ENCODE assay signal across 27 cellular contexts in the genomic region with DNA sequence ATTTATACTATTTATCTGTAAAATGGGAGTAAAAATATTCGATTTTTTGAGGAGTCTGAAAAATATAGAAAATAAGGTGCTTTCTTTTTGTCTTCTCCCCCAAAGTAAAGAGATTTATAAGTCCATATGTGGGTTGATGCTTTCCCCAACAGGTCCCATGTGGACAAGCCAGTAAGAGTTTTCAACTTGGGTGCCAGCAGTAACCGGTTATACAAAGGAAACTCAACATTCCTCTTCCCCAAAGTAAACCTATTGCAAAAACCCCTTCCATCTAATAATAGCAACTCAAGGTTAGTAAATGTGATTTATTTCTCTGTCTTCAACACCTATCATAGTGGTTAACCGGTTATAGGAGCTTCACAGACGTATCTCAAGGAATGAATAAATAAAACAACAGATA.
"Had no signal": no experiment of that assay in that cellular context is flagged by ENCODE, and none has a peak within 500 bp of the region (broad histone marks: within the 10 kb centered on the region; RNA-seq: fewer than 3 reads in every experiment).

No MANE protein-coding gene starts in this region.

- H3K27ac ChIP-seq: stomach, suprapubic skin, testis, thoracic aorta, thyroid gland, tibial artery, tibial nerve, transverse colon, upper lobe of left lung, uterus, vagina had no signal

- H3K9me3 Mint-ChIP-seq: type B pancreatic cell had no signal

- H3K4me1 Mint-ChIP-seq: stimulated activated effector memory CD8-positive, alpha-beta T cell treated with anti-CD3 and anti-CD28 coated beads, Interleukin-12 subunit alpha, Interleukin-12 subunit beta, amount 100 ng/mL, for 72 hours; stimulated activated memory B cell treated with anti-CD40 and anti-IgM and Interleukin-4, amounts not matched to agents 10 μg/mL and 1 μg/mL and 100 μg/mL, for 72 hours; stimulated activated naive B cell treated with anti-CD40 and anti-IgM and Interleukin-4, amounts not matched to agents 10 μg/mL and 1 μg/mL and 100 μg/mL, for 72 hours; stimulated activated naive CD8-positive, alpha-beta T cell treated with anti-CD3 and anti-CD28 coated beads, Interleukin-15, amount 100 ng/mL, for 72 hours had no signal

- H3K4me3 ChIP-seq: stomach, suprapubic skin, testis, thoracic aorta, thyroid gland, tibial artery, tibial nerve, transverse colon, upper lobe of left lung, uterus, vagina had no signal

- H3K36me3 ChIP-seq: stomach, suprapubic skin, thoracic aorta, thyroid gland, tibial artery, tibial nerve, transverse colon, upper lobe of left lung, uterus, vagina had no signal

- H3K9me3 ChIP-seq: stomach, suprapubic skin, testis, thoracic aorta, thyroid gland, tibial artery, tibial nerve, transverse colon, upper lobe of left lung, uterus, vagina had no signal

- ATAC-seq: stimulated activated effector memory CD8-positive, alpha-beta T cell treated with anti-CD3 and anti-CD28 coated beads, Interleukin-12 subunit alpha, Interleukin-12 subunit beta, amount 100 ng/mL, for 72 hours; stimulated activated memory B cell treated with anti-CD40 and anti-IgM and Interleukin-4, amounts not matched to agents 10 μg/mL and 1 μg/mL and 100 μg/mL, for 72 hours; stimulated activated naive B cell treated with anti-CD40 and anti-IgM and Interleukin-4, amounts not matched to agents 10 μg/mL and 1 μg/mL and 100 μg/mL, for 72 hours; stimulated activated naive CD8-positive, alpha-beta T cell treated with anti-CD3 and anti-CD28 coated beads, Interleukin-15, amount 100 ng/mL, for 72 hours; stimulated activated naive CD8-positive, alpha-beta T cell treated with anti-CD3 and anti-CD28 coated beads, Interleukin-15, Interleukin-2, amounts not matched to agents 100 U/mL and 50 U/mL, for 24 hours had no signal

- H3K36me3 Mint-ChIP-seq: stimulated activated effector memory CD8-positive, alpha-beta T cell treated with anti-CD3 and anti-CD28 coated beads, Interleukin-12 subunit alpha, Interleukin-12 subunit beta, amount 100 ng/mL, for 72 hours; stimulated activated memory B cell treated with anti-CD40 and anti-IgM and Interleukin-4, amounts not matched to agents 10 μg/mL and 1 μg/mL and 100 μg/mL, for 72 hours; stimulated activated naive B cell treated with anti-CD40 and anti-IgM and Interleukin-4, amounts not matched to agents 10 μg/mL and 1 μg/mL and 100 μg/mL, for 72 hours; type B pancreatic cell had no signal

- H3K4me3 Mint-ChIP-seq: stimulated activated effector memory CD8-positive, alpha-beta T cell treated with anti-CD3 and anti-CD28 coated beads, Interleukin-12 subunit alpha, Interleukin-12 subunit beta, amount 100 ng/mL, for 72 hours; stimulated activated memory B cell treated with anti-CD40 and anti-IgM and Interleukin-4, amounts not matched to agents 10 μg/mL and 1 μg/mL and 100 μg/mL, for 72 hours; stimulated activated naive B cell treated with anti-CD40 and anti-IgM and Interleukin-4, amounts not matched to agents 10 μg/mL and 1 μg/mL and 100 μg/mL, for 72 hours; stimulated activated naive CD8-positive, alpha-beta T cell treated with anti-CD3 and anti-CD28 coated beads, Interleukin-15, amount 100 ng/mL, for 72 hours; stimulated activated naive CD8-positive, alpha-beta T cell treated with anti-CD3 and anti-CD28 coated beads, Interleukin-15, Interleukin-2, amounts not matched to agents 100 ng/mL and 50 ng/mL, for 24 hours; type B pancreatic cell had no signal

- H3K27me3 ChIP-seq: stomach, suprapubic skin, testis, thyroid gland, tibial artery, tibial nerve, transverse colon, upper lobe of left lung, uterus, vagina had no signal

- H3K4me1 ChIP-seq: stomach, suprapubic skin, testis, thyroid gland, tibial artery, tibial nerve, transverse colon, upper lobe of left lung, uterus, vagina had no signal

- H3K27me3 Mint-ChIP-seq: stimulated activated memory B cell treated with anti-CD40 and anti-IgM and Interleukin-4, amounts not matched to agents 10 μg/mL and 1 μg/mL and 100 μg/mL, for 72 hours; stimulated activated naive B cell treated with anti-CD40 and anti-IgM and Interleukin-4, amounts not matched to agents 10 μg/mL and 1 μg/mL and 100 μg/mL, for 72 hours; stimulated activated naive CD8-positive, alpha-beta T cell treated with anti-CD3 and anti-CD28 coated beads, Interleukin-15, amount 100 ng/mL, for 72 hours; stimulated activated naive CD8-positive, alpha-beta T cell treated with anti-CD3 and anti-CD28 coated beads, Interleukin-15, Interleukin-2, amounts not matched to agents 100 ng/mL and 50 ng/mL, for 24 hours; type B pancreatic cell had no signal

- H3K27ac Mint-ChIP-seq: stimulated activated effector memory CD8-positive, alpha-beta T cell treated with anti-CD3 and anti-CD28 coated beads, Interleukin-12 subunit alpha, Interleukin-12 subunit beta, amount 100 ng/mL, for 72 hours; stimulated activated memory B cell treated with anti-CD40 and anti-IgM and Interleukin-4, amounts not matched to agents 10 μg/mL and 1 μg/mL and 100 μg/mL, for 72 hours; stimulated activated naive B cell treated with anti-CD40 and anti-IgM and Interleukin-4, amounts not matched to agents 10 μg/mL and 1 μg/mL and 100 μg/mL, for 72 hours; stimulated activated naive CD8-positive, alpha-beta T cell treated with anti-CD3 and anti-CD28 coated beads, Interleukin-15, amount 100 ng/mL, for 72 hours; stimulated activated naive CD8-positive, alpha-beta T cell treated with anti-CD3 and anti-CD28 coated beads, Interleukin-15, Interleukin-2, amounts not matched to agents 100 ng/mL and 50 ng/mL, for 24 hours; type B pancreatic cell had no signal

- DNase-seq: stimulated activated CD4-positive, alpha-beta T cell treated with anti-CD3 and anti-CD28 coated beads, Interleukin-2, amount 100 ng/mL, for 48 hours; stimulated activated CD4-positive, alpha-beta T cell treated with anti-CD3 and anti-CD28 coated beads, Interleukin-4, amount 100 ng/mL, for 1 hour; stimulated activated CD4-positive, alpha-beta T cell treated with anti-CD3 and anti-CD28 coated beads, Interleukin-4, amount 100 ng/mL, for 24 hours; stimulated activated CD4-positive, alpha-beta T cell treated with anti-CD3 and anti-CD28 coated beads, Interleukin-4, amount 100 ng/mL, for 4 hours; stimulated activated CD8-positive, alpha-beta memory T cell treated with anti-CD3 and anti-CD28 coated beads, Interleukin-4, amount 100 ng/mL, for 48 hours; stimulated activated naive B cell treated with anti-CD40 and anti-IgM and Interleukin-4, amounts not matched to agents 10 μg/mL and 1 μg/mL and 100 μg/mL, for 72 hours; stimulated activated naive CD4-positive, alpha-beta T cell; stimulated activated naive CD4-positive, alpha-beta T cell treated with Interleukin-2 at 50 U/mL for 16 hours; stimulated activated naive CD8-positive, alpha-beta T cell treated with anti-CD3 and anti-CD28 coated beads, Interleukin-15, amount 100 ng/mL, for 72 hours; stimulated activated naive CD8-positive, alpha-beta T cell treated with anti-CD3 and anti-CD28 coated beads, Interleukin-15, Interleukin-2, amounts not matched to agents 100 U/mL and 50 U/mL, for 24 hours; stomach; substantia nigra; testis; tibial artery; transverse colon; trophoblast cell; upper lobe of left lung; uterus had no signal
